In genomic region chr19:12794936-12795335, GRCh38 we compare ENCODE assay signal across 11 cellular contexts. TPM values are rescaled to one million over a fixed set of nuclear protein-coding genes. Genes with fewer than 3 reads are reported as not detected.
DNase-seq lines count a peak whose midpoint lies in the region; ATAC-seq and TF ChIP-seq lines count a peak whose summit lies in the region.
"Had no signal": no experiment of that assay in that cellular context is flagged by ENCODE, and none has a peak within 500 bp of the region (broad histone marks: within the 10 kb centered on the region; RNA-seq: fewer than 3 reads in every experiment).

No MANE protein-coding gene starts in this region.

- intact Hi-C loops in colonic mucosa (cut with DNase I) = loop anchor here (5.0 kb wide), 1 partner anchor 33 kb away; no protein-coding TSS in a partner anchor

- H2AFZ ChIP-seq in OCI-LY1 (ENCODE audit: low read length) = no peak overlapping the region

- peaks cover 17 to 32% (median 30%) of the 10 kb centered on the region in 11 experiments; a peak in 21 of 22 replicates for H3K36me3 ChIP-seq in BLaER1 treated with 17β-estradiol and CSF1 and Interleukin-3, amounts not matched to agents 10 nM and 100 nM
- H3K36me3 ChIP-seq in OCI-LY1 (ENCODE audit: insufficient read depth, low read length) (peaks cover 9% of the 10 kb centered on the region; the same call in 1 of the 2 replicates), colonic mucosa (no peaks in the 10 kb centered on the region)

- peak overlapping the region; percentile 84 for H3K4me3 Mint-ChIP-seq in neural crest cell

- H3K27me3 Mint-ChIP-seq in neural crest cell (ENCODE audit: low read depth) = peaks cover 18% of the 10 kb centered on the region

- no peak for TF ChIP-seq CTCF in OCI-LY1 (IDR thresholded peaks at IDR 0.05; ENCODE audit: low read length)
- TF ChIP-seq CTCF in colonic mucosa (IDR thresholded peaks at IDR 0.05) = no peak
- TF ChIP-seq CTCF in neural crest cell (conservative IDR thresholded peaks at IDR 0.05) = no peak

- peaks cover 25 to 41% (median 37%) of the 10 kb centered on the region in 10 experiments for H3K4me1 ChIP-seq in BLaER1 treated with 17β-estradiol and CSF1 and Interleukin-3, amounts not matched to agents 10 nM and 100 nM
- H3K4me1 ChIP-seq in OCI-LY1 (ENCODE audit: insufficient read depth, low read length, severe bottlenecking) (peaks cover 32% of the 10 kb centered on the region), colonic mucosa (peaks cover 14% of the 10 kb centered on the region)

- H4K20me1 ChIP-seq in BLaER1 treated with 17β-estradiol and CSF1 and Interleukin-3, amounts not matched to agents 10 nM and 100 nM = peaks cover 18 to 37% (median 27%) of the 10 kb centered on the region in 11 experiments
- no peaks in the 10 kb centered on the region for H4K20me1 ChIP-seq in OCI-LY1 (ENCODE audit: insufficient read depth, low read length)

- H3K4me3 ChIP-seq in BLaER1 treated with 17β-estradiol and CSF1 and Interleukin-3, amounts not matched to agents 10 nM and 100 nM = peak overlapping the region in 4 of 10 experiments; percentile 90 to 98 (median 98); a peak in 3 of 20 replicates
- H3K4me3 ChIP-seq in OCI-LY1 (ENCODE audit: low read depth, low read length, poor library complexity, severe bottlenecking) (no peak overlapping the region), colonic mucosa (no peak overlapping the region)

- no peaks in the 10 kb centered on the region for H3K9me3 Mint-ChIP-seq in neural crest cell

- H3K9ac ChIP-seq in BLaER1 treated with 17β-estradiol and CSF1 and Interleukin-3, amounts not matched to agents 10 nM and 100 nM = peak overlapping the region in 10 of 11 experiments; percentile 92 to 99 (median 98); a peak in 12 of 22 replicates
- H3K9ac ChIP-seq in OCI-LY1 (ENCODE audit: low read length) = no peak overlapping the region
- no peak overlapping the region for H3K9ac ChIP-seq in colonic mucosa (ENCODE audit: low read depth in 2 of 2, low read length in 2 of 2)

- no peaks in the 10 kb centered on the region for H3K9me2 ChIP-seq in OCI-LY1 (ENCODE audit: low read depth, low read length)

- no peaks in the 10 kb centered on the region for H3K9me3 ChIP-seq in BLaER1 treated with 17β-estradiol and CSF1 and Interleukin-3, amounts not matched to agents 10 nM and 100 nM (replicated peaks in 1 of 11)
- no peaks in the 10 kb centered on the region for H3K9me3 ChIP-seq in OCI-LY1 (ENCODE audit: low read length)
- no peaks in the 10 kb centered on the region for H3K9me3 ChIP-seq in colonic mucosa

- H3K4me2 ChIP-seq in BLaER1 treated with 17β-estradiol and CSF1 and Interleukin-3, amounts not matched to agents 10 nM and 100 nM = peak overlapping the region; percentile 85 to 99 (median 97); a peak in 19 of 22 replicates
- no peak overlapping the region for H3K4me2 ChIP-seq in OCI-LY1 (ENCODE audit: low read length)

- H3K36me3 Mint-ChIP-seq in neural crest cell (ENCODE audit: low read depth) = no peaks in the 10 kb centered on the region

- ATAC-seq in HG03521 (IDR thresholded peaks at IDR 0.05; ENCODE audit: unreplicated experiment) = no peak
- ATAC-seq in GM21723 (IDR thresholded peaks at IDR 0.05; ENCODE audit: unreplicated experiment) = no peak

- no peaks in the 10 kb centered on the region for H3K79me2 ChIP-seq in OCI-LY1 (ENCODE audit: insufficient read depth, low read length)

- H3K27ac Mint-ChIP-seq in neural crest cell (ENCODE audit: unreplicated experiment) = no peak overlapping the region

- peaks cover 36% of the 10 kb centered on the region for H3K4me1 Mint-ChIP-seq in neural crest cell

- H3F3A ChIP-seq in OCI-LY1 (ENCODE audit: insufficient read depth, low read length) = no peaks in the 10 kb centered on the region

- H3K27me3 ChIP-seq in BLaER1 treated with 17β-estradiol and CSF1 and Interleukin-3, amounts not matched to agents 10 nM and 100 nM = no peaks in the 10 kb centered on the region
- no peaks in the 10 kb centered on the region for H3K27me3 ChIP-seq in OCI-LY1 (ENCODE audit: insufficient read depth, low read length)
- H3K27me3 ChIP-seq in colonic mucosa = no peaks in the 10 kb centered on the region

- H3K27ac ChIP-seq in BLaER1 treated with 17β-estradiol and CSF1 and Interleukin-3, amounts not matched to agents 10 nM and 100 nM = peak overlapping the region in 8 of 11 experiments; percentile 95 to 100 (median 99); a peak in 9 of 22 replicates
- H3K27ac ChIP-seq in OCI-LY1 (ENCODE audit: low read depth, low read length, poor library complexity, severe bottlenecking) (peak overlapping the region; percentile 42), colonic mucosa (peak overlapping the region; percentile 100)

- DNase-seq in colonic mucosa (no peak), neural crest cell (ENCODE audit: low read depth, low spot score) (no peak), NCI-H524 treated with DMSO at 0.1 percent for 48 hours (lab: John Stamatoyannopoulos, UW) (no peak)
- DNase-seq in stimulated activated CD4-positive, alpha-beta T cell treated with anti-CD3 and anti-CD28 coated beads, Interleukin-2, amount 100 ng/mL, for 24 hours = no peak
- DNase-seq: MV-4-11; NK-92 treated with Interleukin-12 subunit alpha and Interleukin-12 subunit beta, amount 100 ng/mL, for 24 hours had no signal

RNA-seq across cellular contexts. Expression of gene JUNB, which starts 3.6 kb away (rescaled TPM):
- total RNA-seq in colonic mucosa (100 to 1,000 TPM; 113 to 173 TPM), neural crest cell (9.3 and 9.6 TPM in 2 replicates)

RNA-seq across cellular contexts. Expression of gene PRDX2, which starts 6.7 kb away (rescaled TPM):
- total RNA-seq in colonic mucosa (100 to 1,000 TPM; 347 to 417 TPM), neural crest cell (651 and 672 TPM in 2 replicates)

RNA-seq across cellular contexts. Expression of gene THSD8, which starts 6.9 kb away (rescaled TPM):
- 10 to 100 TPM in 1 of 2 donors, 1 to 10 TPM in 1; 6.5 to 18.5 TPM for total RNA-seq in colonic mucosa
- total RNA-seq in neural crest cell = 34.7 and 49.1 TPM in 2 replicates
- total RNA-seq: H7 had no signal

RNA-seq across cellular contexts. Expression of gene RNASEH2A, which starts 11.4 kb away (rescaled TPM):
- total RNA-seq in colonic mucosa = 10 to 100 TPM in 1 of 2 donors, 1 to 10 TPM in 1; 8.8 to 44.8 TPM
- 74.5 and 87.4 TPM in 2 replicates for total RNA-seq in neural crest cell

RNA-seq across cellular contexts. Expression of gene HOOK2, which starts 19.6 kb away (rescaled TPM):
- total RNA-seq in colonic mucosa = 10 to 100 TPM; 54.8 to 72.0 TPM
- 27.9 and 28.8 TPM in 2 replicates for total RNA-seq in neural crest cell

Comparison
In these comparisons a context has a peak if more than half of its experiments do, and no peak if none do; other contexts are left out.
1. H3K27ac ChIP-seq: peak in every context shown above with its lines; median percentile 100 in colonic mucosa; 99 in BLaER1 treated with 17β-estradiol and CSF1 and Interleukin-3, amounts not matched to agents 10 nM and 100 nM; 42 in OCI-LY1.
2. H3K9ac ChIP-seq: peak in BLaER1 treated with 17β-estradiol and CSF1 and Interleukin-3, amounts not matched to agents 10 nM and 100 nM (10 of 11); none in OCI-LY1 (single experiment) and colonic mucosa (0 of 2).
3. RNA of gene JUNB, which starts 3.6 kb away (total RNA-seq): 113 to 173 TPM in colonic mucosa; 9.3 to 9.6 TPM in neural crest cell; every median in the first group is over 10 times any median in the second.